9 cellular contexts compared by ENCODE assay signal in the genomic region with DNA sequence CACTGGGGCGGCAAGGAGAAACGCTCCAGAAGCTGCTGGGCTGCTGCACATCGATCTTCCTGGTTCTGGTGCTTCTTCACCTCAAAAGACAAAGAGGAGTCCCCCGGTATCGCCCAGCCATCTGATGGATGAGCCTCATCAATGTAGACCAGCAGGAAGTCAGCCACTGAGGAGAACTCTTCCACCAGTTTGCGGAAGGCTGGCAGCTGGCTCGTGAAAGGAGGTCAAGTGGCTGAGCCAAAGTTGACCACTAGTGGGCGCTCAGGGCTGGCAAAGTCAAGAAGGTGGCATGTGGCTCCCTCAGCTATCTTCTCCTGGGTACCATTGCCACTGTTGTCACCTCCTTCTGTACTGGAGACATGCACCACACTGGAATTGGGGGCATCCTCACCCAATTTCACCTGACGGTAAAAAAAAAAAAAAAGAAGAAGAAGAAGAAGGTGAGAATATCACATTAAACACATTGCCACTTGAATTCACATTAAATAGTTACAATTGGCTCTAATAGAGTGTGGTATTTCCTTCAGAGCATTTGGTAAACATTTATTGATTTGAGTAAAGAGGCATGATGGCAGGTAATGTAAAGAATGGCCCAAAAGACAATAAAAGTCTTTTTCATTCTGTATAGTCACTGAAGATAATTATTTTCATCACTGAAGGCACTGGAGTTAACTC. TPM values are rescaled to one million over a fixed set of nuclear protein-coding genes. Genes with fewer than 3 reads are reported as not detected.
A peak's percentile ranks its signal among the peaks of the same experiment; 100 is the strongest.
DNase-seq lines count a peak whose midpoint lies in the region; ATAC-seq and TF ChIP-seq lines count a peak whose summit lies in the region.
"Had no signal": no experiment of that assay in that cellular context is flagged by ENCODE, and none has a peak within 500 bp of the region (broad histone marks: within the 10 kb centered on the region; RNA-seq: fewer than 3 reads in every experiment).

No MANE protein-coding gene starts in this region.

- H3K27me3 Mint-ChIP-seq in HFFc6 (ENCODE audit: insufficient read depth) (peaks cover 4% of the 10 kb centered on the region; the same call in 1 of the 2 replicates), WTC11 (ENCODE audit: low read depth) (peaks cover 5% of the 10 kb centered on the region)

- intact Hi-C loops in mucosa of descending colon (cut with DNase I, micrococcal nuclease) = no loop called here

- POLR2A ChIA-PET in WTC11 (lab: Charles Lee) = no interaction called here

- no peaks in the 10 kb centered on the region for H3K4me1 Mint-ChIP-seq in HFFc6 (ENCODE audit: low read depth)
- no peaks in the 10 kb centered on the region for H3K4me1 Mint-ChIP-seq in WTC11

- H3K36me3 Mint-ChIP-seq in HFFc6 (ENCODE audit: low read depth) (peaks cover 10% of the 10 kb centered on the region), WTC11 (no peaks in the 10 kb centered on the region)

- DNase-seq in NCI-H146 (lab: John Stamatoyannopoulos, UW) (peak; percentile 6), NCI-H146 treated with DMSO at 0.1 percent for 48 hours (lab: John Stamatoyannopoulos, UW; ENCODE audit: unreplicated experiment) (no peak), HFFc6 (no peak), WTC11 (ENCODE audit: low spot score) (peak; percentile 83), mucosa of descending colon (peak in 2 of 3 donors; percentile 35), NCI-H1930 (lab: John Stamatoyannopoulos, UW) (no peak), Ammon's horn (ENCODE audit: low spot score) (no peak)
- DNase-seq in effector CD4-positive, alpha-beta T cell = no peak

- CTCF ChIA-PET in WTC11 (lab: Charles Lee) = interaction anchor here (0.6 to 2.4 kb wide), 13 partner anchors 10 to 1269 kb away, joined by 3 to 17 read pairs (median 4); no protein-coding TSS in a partner anchor

- TF ChIP-seq CTCF in HFFc6 (IDR thresholded peaks at IDR 0.05) (peak; percentile 69), WTC11 (IDR thresholded peaks at IDR 0.05) (peak; percentile 60), mucosa of descending colon (IDR thresholded peaks at IDR 0.05) (no peak)

- no peaks in the 10 kb centered on the region for H3K9me3 ChIP-seq in mucosa of descending colon

- H3K9me3 Mint-ChIP-seq in HFFc6 (no peaks in the 10 kb centered on the region), WTC11 (peaks cover 22% of the 10 kb centered on the region)

- ATAC-seq in WTC11 (peak; percentile 95), mucosa of descending colon (peak; percentile 25)
- ATAC-seq: right lobe of liver had no signal

- H3K4me3 Mint-ChIP-seq in HFFc6 (no peak overlapping the region), WTC11 (no peak overlapping the region)

- no peak overlapping the region for H3K4me3 ChIP-seq in mucosa of descending colon
- H3K4me3 ChIP-seq: right lobe of liver had no signal

- no peak overlapping the region for H3K27ac Mint-ChIP-seq in HFFc6
- H3K27ac Mint-ChIP-seq in WTC11 = no peak overlapping the region

- H3K4me1 ChIP-seq in mucosa of descending colon (ENCODE audit: low read depth) = no peaks in the 10 kb centered on the region
- H3K4me1 ChIP-seq: right lobe of liver had no signal

- H3K36me3 ChIP-seq in mucosa of descending colon (ENCODE audit: low read depth) = no peaks in the 10 kb centered on the region
- H3K36me3 ChIP-seq: right lobe of liver had no signal

TF ChIP-seq in WTC11, 78 proteins besides CTCF, POLR2A, EP300 and RAD21:
- TF ChIP-seq NFYB (CRISPR knock-in tag; conservative IDR thresholded peaks at IDR 0.05; ENCODE audit: low read depth) (no peak), ZNF138 (CRISPR knock-in tag; conservative IDR thresholded peaks at IDR 0.05) (no peak), NR3C1 (CRISPR knock-in tag; conservative IDR thresholded peaks at IDR 0.05; ENCODE audit: low read depth) (no peak), CBFB (CRISPR knock-in tag; IDR thresholded peaks at IDR 0.05; ENCODE audit: low read depth) (no peak), SP1 (CRISPR knock-in tag; conservative IDR thresholded peaks at IDR 0.05) (no peak), FOXJ3 (CRISPR knock-in tag; IDR thresholded peaks at IDR 0.05; ENCODE audit: borderline replicate concordance) (no peak), ZNF121 (CRISPR knock-in tag; IDR thresholded peaks at IDR 0.05) (no peak), ZNF396 (CRISPR knock-in tag; IDR thresholded peaks at IDR 0.05; ENCODE audit: borderline replicate concordance) (no peak), JUN (CRISPR knock-in tag; IDR thresholded peaks at IDR 0.05) (no peak), NFE2L1 (CRISPR knock-in tag; IDR thresholded peaks at IDR 0.05) (no peak), TEAD1 (CRISPR knock-in tag; IDR thresholded peaks at IDR 0.05) (no peak)
- TF ChIP-seq, protein P1, sequence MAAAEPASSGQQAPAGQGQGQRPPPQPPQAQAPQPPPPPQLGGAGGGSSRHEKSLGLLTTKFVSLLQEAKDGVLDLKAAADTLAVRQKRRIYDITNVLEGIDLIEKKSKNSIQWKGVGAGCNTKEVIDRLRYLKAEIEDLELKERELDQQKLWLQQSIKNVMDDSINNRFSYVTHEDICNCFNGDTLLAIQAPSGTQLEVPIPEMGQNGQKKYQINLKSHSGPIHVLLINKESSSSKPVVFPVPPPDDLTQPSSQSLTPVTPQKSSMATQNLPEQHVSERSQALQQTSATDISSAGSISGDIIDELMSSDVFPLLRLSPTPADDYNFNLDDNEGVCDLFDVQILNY (CRISPR knock-in tag; IDR thresholded peaks at IDR 0.05) = no peak
- TF ChIP-seq, protein P2, sequence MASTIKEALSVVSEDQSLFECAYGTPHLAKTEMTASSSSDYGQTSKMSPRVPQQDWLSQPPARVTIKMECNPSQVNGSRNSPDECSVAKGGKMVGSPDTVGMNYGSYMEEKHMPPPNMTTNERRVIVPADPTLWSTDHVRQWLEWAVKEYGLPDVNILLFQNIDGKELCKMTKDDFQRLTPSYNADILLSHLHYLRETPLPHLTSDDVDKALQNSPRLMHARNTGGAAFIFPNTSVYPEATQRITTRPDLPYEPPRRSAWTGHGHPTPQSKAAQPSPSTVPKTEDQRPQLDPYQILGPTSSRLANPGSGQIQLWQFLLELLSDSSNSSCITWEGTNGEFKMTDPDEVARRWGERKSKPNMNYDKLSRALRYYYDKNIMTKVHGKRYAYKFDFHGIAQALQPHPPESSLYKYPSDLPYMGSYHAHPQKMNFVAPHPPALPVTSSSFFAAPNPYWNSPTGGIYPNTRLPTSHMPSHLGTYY (CRISPR knock-in tag; IDR thresholded peaks at IDR 0.05) = no peak
TF ChIP-seq in WTC11: peak in this region for 0.

RNA-seq across cellular contexts. Expression of a gene that starts 8.3 kb away (rescaled TPM):
- 100 to 1,000 TPM in 1 of 6 experiments, 10 to 100 TPM in 5; 64.1 to 106 (median 70.3) TPM for total RNA-seq in HFFc6 (2021; fragmentation: NEBNext Ultra II Directional; extraction: Animal tissue kit (Norgen Biotek cat#: 25700))
- total RNA-seq in WTC11 (2021) = 0.02 to 0.04 TPM (median 0.02 TPM) in 3 replicates
- 1 to 10 TPM in 2 of 3 donors, under 1 TPM in 1; 0.41 to 1.3 (median 1.1) TPM for total RNA-seq in mucosa of descending colon

Comparison
In these comparisons a context has a peak if more than half of its experiments do, and no peak if none do; other contexts are left out.
1. DNase-seq: peak in NCI-H146 (single experiment), WTC11 (single experiment) and mucosa of descending colon (2 of 3); none in NCI-H146 treated with DMSO at 0.1 percent for 48 hours (single experiment), HFFc6 (single experiment), NCI-H1930 (0 of 2), Ammon's horn (single experiment) and effector CD4-positive, alpha-beta T cell (single experiment).
2. RNA of a gene that starts 8.3 kb away (total RNA-seq): 64.1 to 106 TPM in HFFc6; 0.41 to 1.3 TPM in mucosa of descending colon and 0.02 to 0.04 TPM in WTC11; every median in the first group is over 10 times any median in the second.